Comparison of ENCODE assay signal across 14 cellular contexts in genomic region chr17:79521225-79521624, GRCh38.
DNase-seq lines count a peak whose midpoint lies in the region; ATAC-seq, FAIRE-seq and TF ChIP-seq lines count a peak whose summit lies in the region.
"Had no signal": no experiment of that assay in that cellular context is flagged by ENCODE, and none has a peak within 500 bp of the region (broad histone marks: within the 10 kb centered on the region; RNA-seq: fewer than 3 reads in every experiment).

No MANE protein-coding gene starts in this region.

- no peaks in the 10 kb centered on the region for H3K36me3 Mint-ChIP-seq in type B pancreatic cell
- H3K36me3 Mint-ChIP-seq: CD4-positive, CD25-positive, alpha-beta regulatory T cell had no signal

- H3K79me2 ChIP-seq in HepG2 (ENCODE audit: insufficient read depth, low read length) (no peaks in the 10 kb centered on the region), K562 (ENCODE audit: control insufficient read depth, insufficient read depth, low read length) (no peaks in the 10 kb centered on the region)

- TF ChIP-seq CTCF in HepG2 (CRISPR knock-in tag; IDR thresholded peaks at IDR 0.05) (no peak), right lobe of liver (IDR thresholded peaks at IDR 0.05) (no peak), K562 (IDR thresholded peaks at IDR 0.05 in 2 of 3, conservative IDR thresholded peaks at IDR 0.05 in 1 of 3; ENCODE audit: insufficient read depth in 2 of 3, low read depth in 1 of 3, low read length in 3 of 3) (no peak), foreskin fibroblast (IDR thresholded peaks at IDR 0.05; ENCODE audit: low read depth, low read length) (no peak), dorsolateral prefrontal cortex (IDR thresholded peaks at IDR 0.05 in 54 of 56, conservative IDR thresholded peaks at IDR 0.05 in 2 of 56; ENCODE audit: low read depth in 1 of 56, partially characterized antibody in 56 of 56) (no peak), type B pancreatic cell (conservative IDR thresholded peaks at IDR 0.05) (no peak)

- H3K4ac ChIP-seq in neuronal stem cell (ENCODE audit: low read length), result peak overlapping the region; percentile 17

- BruUV-seq in HepG2 (replicated peaks; lab: Mats Ljungman, UMichigan) (no TSS peak), K562 (replicated peaks; lab: Mats Ljungman, UMichigan) (no TSS peak)

- in situ Hi-C loops in HepG2 (cut with HindIII; ENCODE audit: extremely low pct_ligation_motif_present, low pct_unique_long_range_greater_than_20kb) (no loop called here), K562 (cut with MboI) (no loop called here)

- H3K27ac Mint-ChIP-seq in type B pancreatic cell, result no peak overlapping the region
- H3K27ac Mint-ChIP-seq: CD4-positive, CD25-positive, alpha-beta regulatory T cell had no signal

- H3K27me3 ChIP-seq in HepG2 (ENCODE audit: control insufficient read depth in 1 of 2, insufficient read depth in 2 of 2, low read length in 2 of 2) (peaks cover 43 to 95% of the 10 kb centered on the region in 2 experiments), right lobe of liver (no peaks in the 10 kb centered on the region), K562 (ENCODE audit: control insufficient read depth in 2 of 2, insufficient read depth in 2 of 2, low read length in 2 of 2) (peaks cover 46 to 98% of the 10 kb centered on the region in 2 experiments), neuronal stem cell (ENCODE audit: control insufficient read depth in 3 of 3, insufficient read depth in 3 of 3, low read depth in 1 of 3, low read length in 3 of 3) (peaks cover 0 to 62% (median 3%) of the 10 kb centered on the region in 3 experiments), dorsolateral prefrontal cortex (peaks cover 0 to 20% (median 0%) of the 10 kb centered on the region in 45 donors)

- H3K9me3 ChIP-seq in HepG2 (ENCODE audit: low read length) (no peaks in the 10 kb centered on the region), right lobe of liver (no peaks in the 10 kb centered on the region), K562 (replicated peaks; ENCODE audit: control insufficient read depth, insufficient read depth, low read depth, low read length) (no peaks in the 10 kb centered on the region), neuronal stem cell (replicated peaks in 1 of 2; ENCODE audit: control insufficient read depth in 2 of 2, insufficient read depth in 1 of 2, low read depth in 1 of 2, low read length in 2 of 2) (no peaks in the 10 kb centered on the region)
- H3K9me3 ChIP-seq: BLaER1 treated with 17β-estradiol and CSF1 and Interleukin-3, amounts not matched to agents 10 nM and 100 nM had no signal

- no peak overlapping the region for H3K4me3 Mint-ChIP-seq in type B pancreatic cell
- H3K4me3 Mint-ChIP-seq: CD4-positive, CD25-positive, alpha-beta regulatory T cell had no signal

- H2BK120ac ChIP-seq in neuronal stem cell (ENCODE audit: low read depth, low read length), result no peak overlapping the region

- no peak overlapping the region for H2BK12ac ChIP-seq in neuronal stem cell (ENCODE audit: low read length)

- H3K23ac ChIP-seq in neuronal stem cell (ENCODE audit: low read depth, low read length, poor library complexity), result no peak overlapping the region

- no peak overlapping the region for H2BK15ac ChIP-seq in neuronal stem cell (ENCODE audit: low read length)

- POLR2A ChIA-PET in HepG2 (lab: Yijun Ruan, JAX), result no interaction called here
- POLR2A ChIA-PET in K562 (lab: Yijun Ruan, JAX), result no interaction called here

- FAIRE-seq in HepG2 (lab: Jason Lieb, UNC) (peak; percentile 48), K562 (lab: Jason Lieb, UNC) (no peak)
- FAIRE-seq: GM12892 had no signal

- WGBS in HepG2 (ENCODE audit: low lambda C conversion rate), result 15% methylated on average over 4 of the region's 4 CpGs
- WGBS in right lobe of liver (ENCODE audit: insufficient coverage, low coverage, low lambda C conversion rate, missing lambda C conversion rate), result 61% methylated on average over 3 of the region's 4 CpGs
- 2% methylated on average over 4 of the region's 4 CpGs for WGBS in K562 (ENCODE audit: insufficient coverage, low coverage, missing lambda C conversion rate)
- no CpG with 5 or more reads among the region's 4 CpGs for WGBS in neuronal stem cell (ENCODE audit: extremely low coverage in 2 of 2, insufficient read length in 2 of 2, insufficient replicate concordance in 1 of 2), 2 donors

- H3K9me1 ChIP-seq in K562 (ENCODE audit: control insufficient read depth, insufficient read depth, low read length), result no peaks in the 10 kb centered on the region

- no peak for TF ChIP-seq EP300 in HepG2 (IDR thresholded peaks at IDR 0.05; ENCODE audit: low read depth in 2 of 2, low read length in 2 of 2)
- TF ChIP-seq EP300 in HepG2 (CRISPR knock-in tag; IDR thresholded peaks at IDR 0.05; ENCODE audit: borderline replicate concordance), result no peak
- no peak for TF ChIP-seq EP300 in K562 (IDR thresholded peaks at IDR 0.05; ENCODE audit: low read length)

- no peaks in the 10 kb centered on the region for H3K79me1 ChIP-seq in neuronal stem cell (ENCODE audit: low read depth, low read length)

- H3K9ac ChIP-seq in HepG2 (ENCODE audit: insufficient read depth, low read depth, low read length) (no peak overlapping the region), K562 (ENCODE audit: insufficient read depth in 1 of 2, low read depth in 2 of 2, low read length in 2 of 2) (no peak overlapping the region), neuronal stem cell (ENCODE audit: low read depth, low read length, poor library complexity) (peak overlapping the region; percentile 26)
- H3K9ac ChIP-seq: BLaER1 treated with 17β-estradiol and CSF1 and Interleukin-3, amounts not matched to agents 10 nM and 100 nM had no signal

- intact Hi-C loops in HepG2 (cut with micrococcal nuclease; ENCODE audit: unreplicated experiment), result no loop called here
- intact Hi-C loops in right lobe of liver (cut with DNase I), result no loop called here
- intact Hi-C loops in K562 (cut with micrococcal nuclease), result no loop called here
- intact Hi-C loops in dorsolateral prefrontal cortex (cut with DNase I), result no loop called here

- H3K27me3 Mint-ChIP-seq in type B pancreatic cell, result peaks cover 44% of the 10 kb centered on the region

- H3K4me3 ChIP-seq in HepG2 (replicated peaks in 1 of 3; ENCODE audit: insufficient read depth in 1 of 3, low read depth in 2 of 3, low read length in 3 of 3), result no peak overlapping the region
- no peak overlapping the region for H3K4me3 ChIP-seq in right lobe of liver
- no peak overlapping the region for H3K4me3 ChIP-seq in K562
- peak overlapping the region in 1 of 2 donors; percentile 55 for H3K4me3 ChIP-seq in neuronal stem cell (ENCODE audit: low read length in 2 of 2)
- H3K4me3 ChIP-seq in foreskin fibroblast (ENCODE audit: low read depth in 1 of 2, low read length in 2 of 2), result no peak overlapping the region
- H3K4me3 ChIP-seq in dorsolateral prefrontal cortex, result no peak overlapping the region
- H3K4me3 ChIP-seq: BLaER1 treated with 17β-estradiol and CSF1 and Interleukin-3, amounts not matched to agents 10 nM and 100 nM had no signal

- H3K27ac ChIP-seq in HepG2 (ENCODE audit: extremely low read length, insufficient read depth, low read length) (no peak overlapping the region), right lobe of liver (no peak overlapping the region), K562 (ENCODE audit: extremely low read depth, low read depth, low read length) (no peak overlapping the region), neuronal stem cell (replicated peaks; ENCODE audit: low read length) (no peak overlapping the region), dorsolateral prefrontal cortex (peak overlapping the region in 28 of 59 donors; percentile 5 to 92 (median 68))
- H3K27ac ChIP-seq: 22Rv1; BLaER1 treated with 17β-estradiol and CSF1 and Interleukin-3, amounts not matched to agents 10 nM and 100 nM had no signal

- CTCF ChIA-PET in HepG2 (lab: Yijun Ruan, JAX; ENCODE audit: low intra/inter-chr PET ratio, low total read pairs), result no interaction called here
- CTCF ChIA-PET in K562 (lab: Yijun Ruan, JAX; ENCODE audit: low intra/inter-chr PET ratio), result no interaction called here

- no peak overlapping the region for H2AK5ac ChIP-seq in neuronal stem cell (ENCODE audit: low read depth, low read length)

- no peaks in the 10 kb centered on the region for H3K9me3 Mint-ChIP-seq in type B pancreatic cell
- H3K9me3 Mint-ChIP-seq: CD4-positive, CD25-positive, alpha-beta regulatory T cell had no signal

- H2AFZ ChIP-seq in HepG2 (ENCODE audit: low read length), result no peak overlapping the region
- H2AFZ ChIP-seq in K562 (ENCODE audit: low read depth, low read length), result no peak overlapping the region
- H2AFZ ChIP-seq in neuronal stem cell (ENCODE audit: low read length), result no peak overlapping the region

- H4K20me1 ChIP-seq in HepG2 (ENCODE audit: insufficient read depth, low read length), result no peaks in the 10 kb centered on the region; the same call in 1 of the 2 replicates
- H4K20me1 ChIP-seq in K562 (replicated peaks; ENCODE audit: control insufficient read depth, insufficient read depth, low read length), result peaks cover 6% of the 10 kb centered on the region

- TF ChIP-seq RAD21 in HepG2 (CRISPR knock-in tag; IDR thresholded peaks at IDR 0.05) (no peak), K562 (CRISPR knock-in tag; conservative IDR thresholded peaks at IDR 0.05 in 1 of 2, IDR thresholded peaks at IDR 0.05 in 1 of 2) (no peak)

- peak overlapping the region; percentile 9 for H2BK5ac ChIP-seq in neuronal stem cell (ENCODE audit: low read length)

- no peak overlapping the region for H3K4me2 ChIP-seq in HepG2 (ENCODE audit: low read depth, low read length)
- H3K4me2 ChIP-seq in K562 (ENCODE audit: insufficient read depth, low read length), result no peak overlapping the region
- no peak overlapping the region for H3K4me2 ChIP-seq in neuronal stem cell (ENCODE audit: insufficient read depth, low read length, poor library complexity, severe bottlenecking)
- H3K4me2 ChIP-seq: BLaER1 treated with 17β-estradiol and CSF1 and Interleukin-3, amounts not matched to agents 10 nM and 100 nM had no signal

- H3K4me1 ChIP-seq in HepG2 (ENCODE audit: insufficient read depth, low read length) (no peaks in the 10 kb centered on the region), right lobe of liver (no peaks in the 10 kb centered on the region), K562 (replicated peaks in 1 of 2; ENCODE audit: control insufficient read depth in 2 of 2, insufficient read depth in 2 of 2, low read length in 2 of 2) (peaks cover 0 to 3% of the 10 kb centered on the region in 2 experiments; a peak in 1 of 5 replicates), neuronal stem cell (ENCODE audit: control insufficient read depth in 2 of 2, insufficient read depth in 1 of 2, low read depth in 1 of 2, low read length in 2 of 2) (peaks cover 0 to 8% of the 10 kb centered on the region in 2 donors)

- H4K8ac ChIP-seq in neuronal stem cell (ENCODE audit: low read depth, low read length), result no peak overlapping the region

- no peaks in the 10 kb centered on the region for H3K36me3 ChIP-seq in HepG2 (replicated peaks in 1 of 2; ENCODE audit: control insufficient read depth in 1 of 2, insufficient read depth in 2 of 2, low read length in 2 of 2)
- no peaks in the 10 kb centered on the region for H3K36me3 ChIP-seq in right lobe of liver
- no peaks in the 10 kb centered on the region for H3K36me3 ChIP-seq in K562 (ENCODE audit: control insufficient read depth, insufficient read depth, low read length)
- H3K36me3 ChIP-seq in neuronal stem cell (replicated peaks in 1 of 2; ENCODE audit: control insufficient read depth in 2 of 2, insufficient read depth in 2 of 2, low read length in 2 of 2), result no peaks in the 10 kb centered on the region
- H3K36me3 ChIP-seq: BLaER1 treated with 17β-estradiol and CSF1 and Interleukin-3, amounts not matched to agents 10 nM and 100 nM had no signal

- TF ChIP-seq POLR2A in HepG2 (IDR thresholded peaks at IDR 0.05; ENCODE audit: insufficient read depth in 1 of 2, low read depth in 2 of 2, low read length in 2 of 2) (no peak), right lobe of liver (IDR thresholded peaks at IDR 0.05) (no peak), K562 (conservative IDR thresholded peaks at IDR 0.05) (no peak)

- ATAC-seq in HepG2 (no peak), right lobe of liver (no peak), K562 (no peak)

- no peak overlapping the region for H3K14ac ChIP-seq in neuronal stem cell (ENCODE audit: low read length)

- no peak overlapping the region for H4K91ac ChIP-seq in neuronal stem cell (ENCODE audit: low read depth, low read length, poor library complexity)

- peaks cover 21% of the 10 kb centered on the region for H3K4me1 Mint-ChIP-seq in type B pancreatic cell (ENCODE audit: unreplicated experiment)
- H3K4me1 Mint-ChIP-seq: CD4-positive, CD25-positive, alpha-beta regulatory T cell had no signal

- H3K18ac ChIP-seq in neuronal stem cell (ENCODE audit: low read length), result peak overlapping the region; percentile 73

- DNase-seq in HepG2 (ENCODE audit: low spot score), result no peak
- no peak for DNase-seq in right lobe of liver
- no peak for DNase-seq in K562 (ENCODE audit: extremely low read depth in 1 of 4, low spot score in 3 of 4)
- DNase-seq in neuronal stem cell (ENCODE audit: low spot score), result no peak
- DNase-seq in foreskin fibroblast, result no peak
- DNase-seq in dorsolateral prefrontal cortex, result no peak
- no peak for DNase-seq in type B pancreatic cell (ENCODE audit: extremely low spot score, unreplicated experiment)
- DNase-seq in NCI-H446 (lab: John Stamatoyannopoulos, UW), result no peak
- DNase-seq: ACHN; CD4-positive, CD25-positive, alpha-beta regulatory T cell; Karpas-422 had no signal

Comparison
In these comparisons a context has a peak if more than half of its experiments do, and no peak if none do; other contexts are left out.
1. Of the 241 proteins assayed by ChIP-seq in both HepG2 and K562: peak only in HepG2: ARNT, MNT, PHB2, RAD51 and ZNF282; only in K562: none; in both: none; in neither: 231; mixed calls (peak in some experiments, not most) for 5.